Comparison of ENCODE assay signal across 8 cellular contexts in the genomic region with DNA sequence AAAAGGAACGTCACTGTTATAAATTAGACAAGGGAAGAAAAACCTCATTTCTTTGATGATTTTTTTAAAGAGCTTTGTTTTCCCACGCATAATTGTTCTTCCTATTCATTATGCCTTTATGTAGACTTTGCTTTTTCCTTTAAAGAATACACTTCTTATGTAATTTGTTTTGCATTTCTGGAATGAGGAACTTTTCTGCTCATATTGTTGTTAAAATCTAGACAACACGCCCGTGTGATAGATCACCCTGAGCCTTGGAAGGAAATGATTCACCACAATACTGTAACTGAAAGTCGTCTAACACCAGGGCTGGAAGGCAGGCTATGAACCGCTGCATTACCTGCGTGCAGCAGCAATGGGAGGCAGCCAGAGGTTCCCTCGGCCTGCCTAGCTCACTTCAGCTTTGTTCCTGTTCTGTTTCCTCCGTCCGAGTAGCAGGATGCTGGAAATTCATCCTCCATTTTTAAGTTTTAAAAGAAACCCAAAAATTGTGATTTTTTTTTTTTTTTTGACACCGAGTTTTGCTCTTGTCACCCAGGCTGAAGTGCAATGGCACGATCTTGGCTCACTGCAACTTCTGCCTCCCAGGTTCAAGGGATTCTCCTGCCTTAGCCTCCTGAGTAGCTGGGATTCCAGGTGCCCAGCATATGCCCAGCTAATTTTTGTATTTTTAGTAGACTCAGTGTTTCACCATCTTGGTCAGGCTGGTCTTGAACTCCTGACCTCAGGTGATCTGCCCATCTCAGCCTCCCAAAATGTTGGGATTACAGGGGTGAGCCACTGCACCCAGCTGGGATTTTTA. TPM values are rescaled to one million over a fixed set of nuclear protein-coding genes. Genes with fewer than 3 reads are reported as not detected.
DNase-seq lines count a peak whose midpoint lies in the region; ATAC-seq and TF ChIP-seq lines count a peak whose summit lies in the region.

No MANE protein-coding gene starts in this region.

- TF ChIP-seq CTCF in cardiac fibroblast (IDR thresholded peaks at IDR 0.05; ENCODE audit: low read depth, low read length) (no peak), lung (IDR thresholded peaks at IDR 0.05; ENCODE audit: control extremely low read depth, extremely low read depth) (no peak)

- DNase-seq in HPDE6-E6E7 (ENCODE audit: extremely low spot score) (peak; percentile 100), UCSD-AML1 (lab: John Stamatoyannopoulos, UW; ENCODE audit: unreplicated experiment) (peak; percentile 67), cardiac fibroblast (ENCODE audit: low read depth in 2 of 2) (peak; percentile 73 to 91), lung (ENCODE audit: low spot score) (peak; percentile 34), foreskin melanocyte (no peak)
- DNase-seq in stimulated activated CD8-positive, alpha-beta memory T cell treated with anti-CD3 and anti-CD28 coated beads, Interleukin-4, amount 100 ng/mL, for 24 hours (ENCODE audit: low read depth), result peak; percentile 24

- H3K36me3 ChIP-seq in BLaER1 treated with 17β-estradiol and CSF1 and Interleukin-3, amounts not matched to agents 10 nM and 100 nM, result no peaks in the 10 kb centered on the region
- H3K36me3 ChIP-seq in lung (ENCODE audit: control insufficient read depth in 2 of 2, insufficient read depth in 2 of 2, low read length in 2 of 2), result no peaks in the 10 kb centered on the region

- H3K4me2 ChIP-seq in BLaER1 treated with 17β-estradiol and CSF1 and Interleukin-3, amounts not matched to agents 10 nM and 100 nM, result peak overlapping the region; percentile 69 to 96 (median 84)

- H3K4me3 ChIP-seq in BLaER1 treated with 17β-estradiol and CSF1 and Interleukin-3, amounts not matched to agents 10 nM and 100 nM, result peak overlapping the region in 9 of 10 experiments; percentile 5 to 51 (median 44); a peak in 15 of 20 replicates
- H3K4me3 ChIP-seq in cardiac fibroblast (replicated peaks in 1 of 2; ENCODE audit: low read depth in 2 of 2, low read length in 2 of 2) (peak overlapping the region in 1 of 2 donors; percentile 12), lung (no peak overlapping the region)

- no peaks in the 10 kb centered on the region for H4K20me1 ChIP-seq in BLaER1 treated with 17β-estradiol and CSF1 and Interleukin-3, amounts not matched to agents 10 nM and 100 nM

- no peaks in the 10 kb centered on the region for H3K9me3 ChIP-seq in BLaER1 treated with 17β-estradiol and CSF1 and Interleukin-3, amounts not matched to agents 10 nM and 100 nM (replicated peaks in 1 of 11)
- H3K9me3 ChIP-seq in lung (ENCODE audit: control insufficient read depth in 2 of 2, insufficient read depth in 1 of 2, low read length in 1 of 2), result peaks cover 0 to under 1% of the 10 kb centered on the region in 2 donors

- ATAC-seq in GM19468 (IDR thresholded peaks at IDR 0.05; ENCODE audit: extremely low read depth, unreplicated experiment) (peak; percentile 88), lung (ENCODE audit: insufficient read depth, low FRiP score) (no peak)

- WGBS in lung, 2 donors, result 12 to 34% methylated on average over 12 of the region's 12 CpGs

- H3K27ac ChIP-seq in BLaER1 treated with 17β-estradiol and CSF1 and Interleukin-3, amounts not matched to agents 10 nM and 100 nM, result peak overlapping the region; percentile 77 to 93 (median 89)
- H3K27ac ChIP-seq in lung (ENCODE audit: low read depth in 1 of 2, low read length in 1 of 2), result peak overlapping the region; percentile 33 to 80

- no peaks in the 10 kb centered on the region for H3K27me3 ChIP-seq in BLaER1 treated with 17β-estradiol and CSF1 and Interleukin-3, amounts not matched to agents 10 nM and 100 nM
- no peaks in the 10 kb centered on the region for H3K27me3 ChIP-seq in lung (ENCODE audit: control insufficient read depth, insufficient read depth)

- H3K4me1 ChIP-seq in BLaER1 treated with 17β-estradiol and CSF1 and Interleukin-3, amounts not matched to agents 10 nM and 100 nM, result peaks cover 31 to 67% (median 46%) of the 10 kb centered on the region in 10 experiments
- H3K4me1 ChIP-seq in lung (ENCODE audit: control insufficient read depth in 2 of 2, insufficient read depth in 2 of 2, low read length in 2 of 2), result peaks cover 0 to 2% of the 10 kb centered on the region in 2 donors

- H3K9ac ChIP-seq in BLaER1 treated with 17β-estradiol and CSF1 and Interleukin-3, amounts not matched to agents 10 nM and 100 nM, result peak overlapping the region; percentile 59 to 82 (median 78)

RNA-seq across cellular contexts. Expression of gene ZNF217, which starts 49.6 kb away (rescaled TPM):
- 10 to 100 TPM; 32.2 to 32.6 TPM for total RNA-seq in lung
- 10 to 100 TPM in 1 of 2 donors, 1 to 10 TPM in 1; 6.0 to 16.8 TPM for polyA plus RNA-seq in lung
